In genomic region chr12:57211791-57212700, GRCh38 we compare ENCODE assay signal across 29 cellular contexts. TPM values are rescaled to one million over a fixed set of nuclear protein-coding genes. Genes with fewer than 3 reads are reported as not detected.
DNase-seq lines count a peak whose midpoint lies in the region; ATAC-seq and TF ChIP-seq lines count a peak whose summit lies in the region.
"Had no signal": no experiment of that assay in that cellular context is flagged by ENCODE, and none has a peak within 500 bp of the region (broad histone marks: within the 10 kb centered on the region; RNA-seq: fewer than 3 reads in every experiment).

No MANE protein-coding gene starts in this region.

- POLR2A ChIA-PET in Caco-2 (lab: Charles Lee), result no interaction called here

- ATAC-seq in HG03097 (IDR thresholded peaks at IDR 0.05; ENCODE audit: low FRiP score, unreplicated experiment) (no peak), HG03196 (IDR thresholded peaks at IDR 0.05; ENCODE audit: unreplicated experiment) (no peak)
- ATAC-seq: gastrocnemius medialis, left colon, psoas muscle, SK-N-SH treated with all-trans-retinoic acid at 6 μM for 48 hours had no signal

- H3K4me1 Mint-ChIP-seq in Caco-2 (ENCODE audit: low read depth, unreplicated experiment), result peaks cover 22% of the 10 kb centered on the region
- peaks cover 24% of the 10 kb centered on the region for H3K4me1 Mint-ChIP-seq in T-helper 2 cell treated with Interferon-gamma antibody and Interleukin-4, amounts not matched to agents 5 μg/mL and 100 μg/mL, for 36 hours (ENCODE audit: low read depth)

- H3K9ac ChIP-seq in OCI-LY1 (ENCODE audit: low read length) (peak overlapping the region; percentile 16; the same call in 1 of the 2 replicates), smooth muscle cell (ENCODE audit: low read depth) (no peak overlapping the region)

- TSS peak; percentile 40 for BruUV-seq in Caco-2 (replicated peaks; lab: Mats Ljungman, UMichigan)

- CTCF ChIA-PET in Caco-2 (lab: Charles Lee), result interaction anchor here (0.6 to 3.0 kb wide), 3 partner anchors 18 to 435 kb away, joined by 5 to 80 read pairs (median 27); partner anchors contain the start of gene SHMT2

- H4K20me1 ChIP-seq in OCI-LY1 (ENCODE audit: insufficient read depth, low read length) (no peaks in the 10 kb centered on the region), smooth muscle cell (ENCODE audit: low read depth) (peaks cover 69% of the 10 kb centered on the region)

- H3K4me3 Mint-ChIP-seq in Caco-2 (ENCODE audit: unreplicated experiment), result no peak overlapping the region
- no peak overlapping the region for H3K4me3 Mint-ChIP-seq in T-helper 2 cell treated with Interferon-gamma antibody and Interleukin-4, amounts not matched to agents 5 μg/mL and 100 μg/mL, for 36 hours
- H3K4me3 Mint-ChIP-seq: activated T-cell treated with anti-CD3 and anti-CD28 coated beads, Interleukin-2, amount 50 U/mL, for 24 hours; CD4-positive, CD25-positive, alpha-beta regulatory T cell; HFFc6 had no signal

- H3K27ac ChIP-seq in OCI-LY1 (ENCODE audit: low read depth, low read length, poor library complexity, severe bottlenecking) (peak overlapping the region; percentile 50), smooth muscle cell (ENCODE audit: low read depth) (peak overlapping the region; percentile 11)
- H3K27ac ChIP-seq: gastrocnemius medialis, HL-60, psoas muscle, upper lobe of left lung had no signal

- no peak overlapping the region for H2AFZ ChIP-seq in OCI-LY1 (ENCODE audit: low read length)
- no peak overlapping the region for H2AFZ ChIP-seq in smooth muscle cell (ENCODE audit: low read depth)

- H3K27ac Mint-ChIP-seq in Caco-2 (ENCODE audit: unreplicated experiment), result no peak overlapping the region
- no peak overlapping the region for H3K27ac Mint-ChIP-seq in T-helper 2 cell treated with Interferon-gamma antibody and Interleukin-4, amounts not matched to agents 5 μg/mL and 100 μg/mL, for 36 hours
- H3K27ac Mint-ChIP-seq: activated T-cell treated with anti-CD3 and anti-CD28 coated beads, Interleukin-2, amount 50 U/mL, for 24 hours; CD4-positive, CD25-positive, alpha-beta regulatory T cell had no signal

- H3K4me2 ChIP-seq in OCI-LY1 (ENCODE audit: low read length) (peak overlapping the region; percentile 58; the same call in 1 of the 2 replicates), smooth muscle cell (no peak overlapping the region)

- intact Hi-C loops in Caco-2 (cut with micrococcal nuclease; ENCODE audit: unreplicated experiment), result no loop called here

- H3K36me3 ChIP-seq in Caco-2 (ENCODE audit: control insufficient read depth, insufficient read depth, low read length) (no peaks in the 10 kb centered on the region; the same call in none of the 2 replicates), OCI-LY1 (ENCODE audit: insufficient read depth, low read length) (no peaks in the 10 kb centered on the region), smooth muscle cell (ENCODE audit: low read depth) (no peaks in the 10 kb centered on the region)
- H3K36me3 ChIP-seq: gastrocnemius medialis had no signal

- no peaks in the 10 kb centered on the region for H3K9me2 ChIP-seq in OCI-LY1 (ENCODE audit: low read depth, low read length)

- peaks cover 10% of the 10 kb centered on the region for H3K27me3 Mint-ChIP-seq in Caco-2 (ENCODE audit: insufficient read depth, unreplicated experiment)
- H3K27me3 Mint-ChIP-seq in T-helper 2 cell treated with Interferon-gamma antibody and Interleukin-4, amounts not matched to agents 5 μg/mL and 100 μg/mL, for 36 hours (ENCODE audit: low read depth), result peaks cover 30% of the 10 kb centered on the region

- 82% methylated on average over 26 of the region's 27 CpGs for WGBS in smooth muscle cell (ENCODE audit: low lambda C conversion rate)

- H3K27me3 ChIP-seq in Caco-2 (replicated peaks; ENCODE audit: control insufficient read depth, insufficient read depth, low read length), result peaks cover 3% of the 10 kb centered on the region; the same call in 1 of the 2 replicates
- no peaks in the 10 kb centered on the region for H3K27me3 ChIP-seq in OCI-LY1 (ENCODE audit: insufficient read depth, low read length)
- peaks cover 22% of the 10 kb centered on the region for H3K27me3 ChIP-seq in smooth muscle cell (ENCODE audit: low read depth)

- no peak overlapping the region for H3K4me3 ChIP-seq in Caco-2 (ENCODE audit: low read depth, low read length)
- peak overlapping the region; percentile 44 for H3K4me3 ChIP-seq in OCI-LY1 (ENCODE audit: low read depth, low read length, poor library complexity, severe bottlenecking)
- no peak overlapping the region for H3K4me3 ChIP-seq in choroid plexus epithelial cell (ENCODE audit: low read depth, low read length)
- H3K4me3 ChIP-seq in smooth muscle cell, result no peak overlapping the region
- H3K4me3 ChIP-seq: esophagus muscularis mucosa, gastrocnemius medialis, psoas muscle, upper lobe of left lung had no signal

- H3F3A ChIP-seq in OCI-LY1 (ENCODE audit: insufficient read depth, low read length) (no peaks in the 10 kb centered on the region), smooth muscle cell (ENCODE audit: low read depth) (peaks cover 22% of the 10 kb centered on the region)

- H3K9me3 ChIP-seq in Caco-2 (no peaks in the 10 kb centered on the region), OCI-LY1 (ENCODE audit: low read length) (no peaks in the 10 kb centered on the region), smooth muscle cell (replicated peaks; ENCODE audit: low read depth) (no peaks in the 10 kb centered on the region)
- H3K9me3 ChIP-seq: esophagus muscularis mucosa, gastrocnemius medialis, psoas muscle, upper lobe of left lung had no signal

- DNase-seq in Caco-2, result no peak
- DNase-seq in choroid plexus epithelial cell (ENCODE audit: low read depth), result no peak
- DNase-seq in smooth muscle cell (lab: John Stamatoyannopoulos, UW; ENCODE audit: unreplicated experiment), result no peak
- no peak for DNase-seq in T-helper 2 cell treated with Interferon-gamma antibody and Interleukin-4, amounts not matched to agents 5 μg/mL and 100 μg/mL, for 36 hours (ENCODE audit: low spot score)
- DNase-seq: activated CD4-positive, alpha-beta T cell treated with anti-CD3 and anti-CD28 coated beads for 48 hours; activated gamma-delta T cell treated with Interleukin-2 at 50 U/mL for 16 hours; activated T-cell treated with anti-CD3 and anti-CD28 coated beads, Interleukin-2, amount 50 U/mL, for 24 hours; CD4-positive, CD25-positive, alpha-beta regulatory T cell; HFFc6; hippocampal formation; left colon; mesenchymal stem cell; NCI-H1092; NCI-H1694 treated with DMSO at 0.1 percent for 48 hours; NCI-H2171; NCI-H510A; OCI-M1; stimulated activated CD8-positive, alpha-beta memory T cell treated with anti-CD3 and anti-CD28 coated beads, Interleukin-4, amount 100 ng/mL, for 48 hours; T-helper 2 cell had no signal

- H3K9me3 Mint-ChIP-seq in Caco-2 (ENCODE audit: unreplicated experiment), result no peaks in the 10 kb centered on the region
- H3K9me3 Mint-ChIP-seq in T-helper 2 cell treated with Interferon-gamma antibody and Interleukin-4, amounts not matched to agents 5 μg/mL and 100 μg/mL, for 36 hours, result no peaks in the 10 kb centered on the region
- H3K9me3 Mint-ChIP-seq: activated T-cell treated with anti-CD3 and anti-CD28 coated beads, Interleukin-2, amount 50 U/mL, for 24 hours; CD4-positive, CD25-positive, alpha-beta regulatory T cell; HFFc6 had no signal

- H3K79me2 ChIP-seq in OCI-LY1 (ENCODE audit: insufficient read depth, low read length) (no peaks in the 10 kb centered on the region), smooth muscle cell (ENCODE audit: low read depth) (no peaks in the 10 kb centered on the region)

- H3K4me1 ChIP-seq in Caco-2 (peaks cover 20% of the 10 kb centered on the region), OCI-LY1 (ENCODE audit: insufficient read depth, low read length, severe bottlenecking) (peaks cover 62% of the 10 kb centered on the region), smooth muscle cell (ENCODE audit: low read depth) (peaks cover 6% of the 10 kb centered on the region)

- H3K36me3 Mint-ChIP-seq in Caco-2 (ENCODE audit: insufficient read depth, unreplicated experiment), result peaks cover 46% of the 10 kb centered on the region
- no peaks in the 10 kb centered on the region for H3K36me3 Mint-ChIP-seq in T-helper 2 cell treated with Interferon-gamma antibody and Interleukin-4, amounts not matched to agents 5 μg/mL and 100 μg/mL, for 36 hours (ENCODE audit: low read depth)
- H3K36me3 Mint-ChIP-seq: CD4-positive, CD25-positive, alpha-beta regulatory T cell had no signal

- TF ChIP-seq CTCF in Caco-2 (IDR thresholded peaks at IDR 0.05; ENCODE audit: insufficient read depth in 1 of 2, low read depth in 1 of 2, low read length in 1 of 2, severe bottlenecking in 1 of 2, unreplicated experiment in 1 of 2) (no peak), OCI-LY1 (IDR thresholded peaks at IDR 0.05; ENCODE audit: low read length) (peak; percentile 21), choroid plexus epithelial cell (conservative IDR thresholded peaks at IDR 0.05; ENCODE audit: low read depth, low read length) (peak; percentile 3), smooth muscle cell (IDR thresholded peaks at IDR 0.05; ENCODE audit: borderline replicate concordance, insufficient read depth, poor library complexity, severe bottlenecking) (no peak)

RNA-seq across cellular contexts. Expression of gene NXPH4, which starts 4.5 kb away (rescaled TPM):
- 10.0 and 10.6 TPM in 2 replicates for total RNA-seq in Caco-2 (2022)
- 1.6 and 3.9 TPM in 2 replicates for total RNA-seq in smooth muscle cell
- 8.5 and 10.7 TPM in 2 replicates for polyA plus RNA-seq in smooth muscle cell
- total RNA-seq: esophagus muscularis mucosa, gastrocnemius medialis, left colon, skeletal muscle tissue had no signal

RNA-seq across cellular contexts. Expression of gene SHMT2, which starts 17.5 kb away (rescaled TPM):
- total RNA-seq in Caco-2 (2022) (387 and 466 TPM in 2 replicates), smooth muscle cell (82.1 and 117 TPM in 2 replicates)
- polyA plus RNA-seq in smooth muscle cell, result 107 TPM in 2 replicates

RNA-seq across cellular contexts. Expression of gene STAC3, which starts 38.9 kb away (rescaled TPM):
- 0.70 and 1.3 TPM in 2 replicates for total RNA-seq in Caco-2 (2022)
- total RNA-seq in smooth muscle cell, result 1.4 TPM in 1 of 2 replicates, not detected in the other
- polyA plus RNA-seq in smooth muscle cell, result not detected in 2 replicates

Comparison
In these comparisons a context has a peak if more than half of its experiments do, and no peak if none do; other contexts are left out.
1. CTCF ChIP-seq: peak in OCI-LY1 (single experiment) and choroid plexus epithelial cell (single experiment); none in Caco-2 (0 of 2) and smooth muscle cell (single experiment).